Comparison of ENCODE assay signal across 11 cellular contexts in genomic region chr20:59820204-59821041, GRCh38.
A peak's percentile ranks its signal among the peaks of the same experiment; 100 is the strongest.
DNase-seq lines count a peak whose midpoint lies in the region; ATAC-seq and TF ChIP-seq lines count a peak whose summit lies in the region.
"Had no signal": no experiment of that assay in that cellular context is flagged by ENCODE, and none has a peak within 500 bp of the region (broad histone marks: within the 10 kb centered on the region; RNA-seq: fewer than 3 reads in every experiment).

No MANE protein-coding gene starts in this region.

- no peak overlapping the region for H3K27ac Mint-ChIP-seq in osteocyte (ENCODE audit: unreplicated experiment)
- H3K27ac Mint-ChIP-seq in natural killer cell, result no peak overlapping the region

- no peaks in the 10 kb centered on the region for H3K4me1 Mint-ChIP-seq in osteocyte (ENCODE audit: unreplicated experiment)
- no peaks in the 10 kb centered on the region for H3K4me1 Mint-ChIP-seq in natural killer cell
- H3K4me1 Mint-ChIP-seq: CD8-positive, alpha-beta memory T cell had no signal

- TF ChIP-seq EP300 in esophagus muscularis mucosa (IDR thresholded peaks at IDR 0.05), result no peak

- H3K36me3 Mint-ChIP-seq in osteocyte (ENCODE audit: unreplicated experiment) (no peaks in the 10 kb centered on the region), natural killer cell (no peaks in the 10 kb centered on the region)
- H3K36me3 Mint-ChIP-seq: CD8-positive, alpha-beta memory T cell had no signal

- peak; percentile 95 for DNase-seq in G401 (ENCODE audit: low spot score)
- peak; percentile 46 for DNase-seq in NCI-H446 treated with DMSO at 0.1 percent for 48 hours (lab: John Stamatoyannopoulos, UW)
- peak; percentile 80 for DNase-seq in esophagus muscularis mucosa (ENCODE audit: extremely low spot score)
- peak; percentile 64 for DNase-seq in osteocyte (ENCODE audit: extremely low spot score, unreplicated experiment)
- no peak for DNase-seq in LoVo (ENCODE audit: low spot score)
- DNase-seq in natural killer cell, result no peak
- DNase-seq in RKO (ENCODE audit: low spot score), result no peak
- DNase-seq: CD8-positive, alpha-beta memory T cell; SW 1271 had no signal

- H3K9me3 Mint-ChIP-seq in osteocyte (ENCODE audit: unreplicated experiment) (no peaks in the 10 kb centered on the region), natural killer cell (no peaks in the 10 kb centered on the region)

- H3K27ac ChIP-seq in esophagus muscularis mucosa (replicated peaks in 1 of 4), result no peak overlapping the region

- no peaks in the 10 kb centered on the region for H3K36me3 ChIP-seq in esophagus muscularis mucosa

- no peak overlapping the region for H3K4me3 ChIP-seq in esophagus muscularis mucosa
- H3K4me3 ChIP-seq: K562 had no signal

- 57% methylated on average over 8 of the region's 11 CpGs for WGBS in esophagus muscularis mucosa

- in situ Hi-C loops in G401 (cut with HindIII; ENCODE audit: low sequenced_read_pairs), result no loop called here

- H3K4me3 Mint-ChIP-seq in osteocyte (ENCODE audit: unreplicated experiment) (no peak overlapping the region), natural killer cell (no peak overlapping the region)
- H3K4me3 Mint-ChIP-seq: CD8-positive, alpha-beta memory T cell had no signal

- TF ChIP-seq POLR2A in esophagus muscularis mucosa (IDR thresholded peaks at IDR 0.05; ENCODE audit: low read depth), result no peak

- intact Hi-C loops in esophagus muscularis mucosa (cut with DNase I) (no loop called here), natural killer cell (cut with micrococcal nuclease) (no loop called here)

- H3K4me1 ChIP-seq in esophagus muscularis mucosa, result peaks cover 15 to 22% (median 18%) of the 10 kb centered on the region in 4 donors

- ATAC-seq in natural killer cell, result no peak
- no peak for ATAC-seq in GM18511 (IDR thresholded peaks at IDR 0.05; ENCODE audit: unreplicated experiment)
- ATAC-seq: K562 had no signal

- H3K27me3 Mint-ChIP-seq in osteocyte (ENCODE audit: unreplicated experiment) (no peaks in the 10 kb centered on the region), natural killer cell (ENCODE audit: low read depth in 2 of 2) (peaks cover 0 to 10% of the 10 kb centered on the region in 2 donors)

- no peaks in the 10 kb centered on the region for H3K27me3 ChIP-seq in esophagus muscularis mucosa

- TF ChIP-seq CTCF in esophagus muscularis mucosa (IDR thresholded peaks at IDR 0.05), result no peak
- no peak for TF ChIP-seq CTCF in osteocyte (IDR thresholded peaks at IDR 0.05)
- TF ChIP-seq CTCF in natural killer cell (IDR thresholded peaks at IDR 0.05), result no peak

- H3K9me3 ChIP-seq in esophagus muscularis mucosa, result no peaks in the 10 kb centered on the region

Comparison
In these comparisons a context has a peak if more than half of its experiments do, and no peak if none do; other contexts are left out.
1. DNase-seq: peak in G401 (single experiment), NCI-H446 treated with DMSO at 0.1 percent for 48 hours (single experiment), esophagus muscularis mucosa (single experiment) and osteocyte (single experiment); none in LoVo (single experiment), natural killer cell (single experiment) and RKO (single experiment).